Comparison of ENCODE assay signal across 17 cellular contexts in genomic region chr7:38775503-38775902, GRCh38.
DNase-seq lines count a peak whose midpoint lies in the region; FAIRE-seq and TF ChIP-seq lines count a peak whose summit lies in the region.
"Had no signal": no experiment of that assay in that cellular context is flagged by ENCODE, and none has a peak within 500 bp of the region (broad histone marks: within the 10 kb centered on the region; RNA-seq: fewer than 3 reads in every experiment).

No MANE protein-coding gene starts in this region.

- H3K4me1 ChIP-seq in uterus (no peaks in the 10 kb centered on the region), mesenchymal stem cell (ENCODE audit: control insufficient read depth, insufficient read depth, low read depth, low read length) (no peaks in the 10 kb centered on the region)
- H3K4me1 ChIP-seq: transverse colon had no signal

- H3K23ac ChIP-seq in mesenchymal stem cell (ENCODE audit: low read length in 2 of 2), result no peak overlapping the region

- TF ChIP-seq POLR2A in H54 (IDR thresholded peaks at IDR 0.05; ENCODE audit: low read depth, low read length) (no peak), uterus (IDR thresholded peaks at IDR 0.05) (no peak)

- H2AFZ ChIP-seq in mesenchymal stem cell (ENCODE audit: low read depth, low read length), result no peak overlapping the region

- H2BK5ac ChIP-seq in mesenchymal stem cell (ENCODE audit: low read depth, low read length, poor library complexity, severe bottlenecking), result no peak overlapping the region

- H3K79me1 ChIP-seq in mesenchymal stem cell (replicated peaks; ENCODE audit: low read length, poor library complexity, severe bottlenecking), result peaks cover 4% of the 10 kb centered on the region

- H2BK12ac ChIP-seq in mesenchymal stem cell (ENCODE audit: low read length in 2 of 2), result no peak overlapping the region

- H4K8ac ChIP-seq in mesenchymal stem cell (ENCODE audit: low read length), result no peak overlapping the region

- H3K36me3 ChIP-seq in uterus (no peaks in the 10 kb centered on the region), mesenchymal stem cell (ENCODE audit: control insufficient read depth in 1 of 2, insufficient read depth in 2 of 2, low read depth in 1 of 2, low read length in 2 of 2) (peaks cover 0 to 60% of the 10 kb centered on the region in 2 experiments)

- H2BK120ac ChIP-seq in mesenchymal stem cell (ENCODE audit: low read depth, low read length), result no peak overlapping the region

- H3K4me2 ChIP-seq in mesenchymal stem cell (ENCODE audit: low read length, poor library complexity, severe bottlenecking), result no peak overlapping the region
- H3K4me2 ChIP-seq: SK-N-SH, smooth muscle cell had no signal

- no peak overlapping the region for H3K14ac ChIP-seq in mesenchymal stem cell (ENCODE audit: low read length in 2 of 2)

- H3K4me3 ChIP-seq in uterus (no peak overlapping the region), mesenchymal stem cell (ENCODE audit: insufficient read depth in 1 of 2, low read depth in 1 of 2, low read length in 2 of 2) (no peak overlapping the region)
- H3K4me3 ChIP-seq: cardiac muscle cell, smooth muscle cell, transverse colon had no signal

- H3K9me3 ChIP-seq in uterus (no peaks in the 10 kb centered on the region), mesenchymal stem cell (ENCODE audit: control insufficient read depth, low read length) (no peaks in the 10 kb centered on the region)
- H3K9me3 ChIP-seq: SK-N-SH, transverse colon had no signal

- FAIRE-seq in H54 (lab: Jason Lieb, UNC), result no peak

- H3K27me3 ChIP-seq in uterus (no peaks in the 10 kb centered on the region), mesenchymal stem cell (ENCODE audit: control insufficient read depth in 1 of 2, insufficient read depth in 1 of 2, low read length in 2 of 2) (no peaks in the 10 kb centered on the region)
- H3K27me3 ChIP-seq: cardiac muscle cell, transverse colon had no signal

- no peak overlapping the region for H3K9ac ChIP-seq in mesenchymal stem cell (ENCODE audit: low read length)
- H3K9ac ChIP-seq: SK-N-SH had no signal

- no peak for TF ChIP-seq CTCF in uterus (IDR thresholded peaks at IDR 0.05)

- no peak overlapping the region for H3K18ac ChIP-seq in mesenchymal stem cell (ENCODE audit: low read depth in 1 of 2, low read length in 2 of 2)

- DNase-seq in DMS79 (lab: John Stamatoyannopoulos, UW) (peak; percentile 86), NCI-H1417 treated with DMSO at 0.1 percent for 48 hours (lab: John Stamatoyannopoulos, UW) (peak; percentile 89), NCI-H2227 treated with DMSO at 0.1 percent for 48 hours (lab: John Stamatoyannopoulos, UW) (peak; percentile 49), islet precursor cell (peak; percentile 40), mucosa of gallbladder (ENCODE audit: low spot score) (no peak), H54 (ENCODE audit: insufficient read length, low spot score) (no peak), uterus (no peak), mesenchymal stem cell (no peak)
- DNase-seq: activated CD4-positive, alpha-beta T cell treated with anti-CD3 and anti-CD28 coated beads, Interleukin-2, amount 50 U/mL, for 48 hours; activated naive CD4-positive, alpha-beta T cell; CD4-positive, CD25-positive, alpha-beta regulatory T cell; SK-N-SH; stimulated activated CD4-positive, alpha-beta T cell treated with anti-CD3 and anti-CD28 coated beads, Interleukin-2, amount 100 ng/mL, for 48 hours; stimulated activated naive CD8-positive, alpha-beta T cell treated with anti-CD3 and anti-CD28 coated beads, Interleukin-15, Interleukin-2, amounts not matched to agents 100 U/mL and 50 U/mL, for 24 hours; transverse colon had no signal

- no peak overlapping the region for H2AK5ac ChIP-seq in mesenchymal stem cell (ENCODE audit: low read length, severe bottlenecking)

- H4K91ac ChIP-seq in mesenchymal stem cell (ENCODE audit: low read length), result no peak overlapping the region

- no peak overlapping the region for H2BK15ac ChIP-seq in mesenchymal stem cell (ENCODE audit: low read depth, poor library complexity, severe bottlenecking)

- H3K27ac ChIP-seq in uterus (no peak overlapping the region), mesenchymal stem cell (ENCODE audit: low read length, poor library complexity, severe bottlenecking) (no peak overlapping the region)
- H3K27ac ChIP-seq: cardiac muscle cell, transverse colon had no signal

- WGBS in mesenchymal stem cell, result 80% methylated on average over 1 of the region's 1 CpG

- intact Hi-C loops in uterus (cut with DNase I; ENCODE audit: low total_unique reads), result no loop called here

- H3K4ac ChIP-seq in mesenchymal stem cell (ENCODE audit: low read depth in 1 of 2, low read length in 2 of 2), result no peak overlapping the region

Comparison
In these comparisons a context has a peak if more than half of its experiments do, and no peak if none do; other contexts are left out.
1. DNase-seq: peak in DMS79 (single experiment), NCI-H1417 treated with DMSO at 0.1 percent for 48 hours (single experiment), NCI-H2227 treated with DMSO at 0.1 percent for 48 hours (single experiment) and islet precursor cell (single experiment); none in mucosa of gallbladder (single experiment), H54 (single experiment), uterus (0 of 2) and mesenchymal stem cell (single experiment).